9 cellular contexts compared by ENCODE assay signal in the genomic region with DNA sequence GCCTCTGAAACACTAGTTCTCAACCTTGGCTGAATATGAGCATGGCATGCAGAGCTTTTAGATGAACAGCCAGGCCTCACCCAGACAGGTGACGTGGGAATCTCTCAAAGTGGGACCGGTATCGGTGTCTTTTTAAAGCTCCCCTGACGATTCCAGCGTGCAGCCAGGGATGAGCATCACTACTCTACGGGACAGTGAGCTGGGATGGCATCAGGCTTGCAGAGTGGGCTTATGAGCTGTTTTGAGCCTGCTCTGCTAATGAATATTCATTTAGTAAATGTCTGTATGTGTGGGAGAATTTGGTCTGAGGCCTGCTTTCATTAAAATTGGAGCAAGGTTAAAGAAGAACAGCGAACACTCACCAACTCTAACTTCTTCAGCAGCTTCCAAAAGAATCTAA.
"Had no signal": no experiment of that assay in that cellular context is flagged by ENCODE, and none has a peak within 500 bp of the region (broad histone marks: within the 10 kb centered on the region; RNA-seq: fewer than 3 reads in every experiment).

No MANE protein-coding gene starts in this region.

- H3K4me1 Mint-ChIP-seq: GM23338, H9 had no signal

- H3K4me1 ChIP-seq: HAP-1 had no signal

- H3K36me3 ChIP-seq: HAP-1 had no signal

- ATAC-seq: GM23338, HCT116 had no signal

- DNase-seq: GM23248, GOT3, H7, H9, HCEC 1CT, HFFc6 had no signal

- H3K4me3 ChIP-seq: GM23248, GM23338, HAP-1 had no signal

- H3K4me3 Mint-ChIP-seq: GM23338, H9, HFFc6 had no signal

- H2AFZ ChIP-seq: GM23248, GM23338 had no signal

- H3K9me3 Mint-ChIP-seq: GM23338, H9, HFFc6 had no signal

- H3K4me2 ChIP-seq: GM23338 had no signal

- H3K9me3 ChIP-seq: HAP-1 had no signal

- H3K27ac ChIP-seq: GM23248 had no signal

- H3K27ac Mint-ChIP-seq: GM23338, H9, HFFc6 had no signal

- H3K9ac ChIP-seq: GM23248 had no signal
